22 cellular contexts compared by ENCODE assay signal in genomic region chr19:7639863-7640348, GRCh38. TPM values are rescaled to one million over a fixed set of nuclear protein-coding genes. Genes with fewer than 3 reads are reported as not detected.
A peak's percentile ranks its signal among the peaks of the same experiment; 100 is the strongest.
DNase-seq lines count a peak whose midpoint lies in the region; FAIRE-seq and TF ChIP-seq lines count a peak whose summit lies in the region.
"Had no signal": no experiment of that assay in that cellular context is flagged by ENCODE, and none has a peak within 500 bp of the region (broad histone marks: within the 10 kb centered on the region; RNA-seq: fewer than 3 reads in every experiment).

No MANE protein-coding gene starts in this region.

- H2BK5ac ChIP-seq in mesenchymal stem cell (ENCODE audit: low read depth, low read length, poor library complexity, severe bottlenecking): no peak overlapping the region

- H3K4me1 ChIP-seq in CD8-positive, alpha-beta memory T cell (ENCODE audit: insufficient read depth, low read length): peaks cover 30% of the 10 kb centered on the region
- H3K4me1 ChIP-seq in HEK293 (ENCODE audit: control insufficient read depth, insufficient read depth, low read length) (no peaks in the 10 kb centered on the region), mesenchymal stem cell (ENCODE audit: control insufficient read depth, insufficient read depth, low read depth, low read length) (peaks cover 20% of the 10 kb centered on the region), A673 (ENCODE audit: insufficient read depth, low read length, poor library complexity, severe bottlenecking) (peaks cover 9% of the 10 kb centered on the region)
- H3K4me1 ChIP-seq: BE2C, breast epithelium had no signal

- no peaks in the 10 kb centered on the region for H3K27me3 ChIP-seq in CD8-positive, alpha-beta memory T cell (ENCODE audit: insufficient read depth, low read length, poor library complexity, severe bottlenecking)
- peaks cover 0 to 41% of the 10 kb centered on the region in 2 experiments for H3K27me3 ChIP-seq in mesenchymal stem cell (ENCODE audit: control insufficient read depth in 1 of 2, insufficient read depth in 1 of 2, low read length in 2 of 2)
- H3K27me3 ChIP-seq in A673 (replicated peaks; ENCODE audit: insufficient read depth, low read depth, low read length, poor library complexity): no peaks in the 10 kb centered on the region
- H3K27me3 ChIP-seq: breast epithelium had no signal

- POLR2A ChIA-PET in CD8-positive, alpha-beta memory T cell (lab: Charles Lee): no interaction called here
- POLR2A ChIA-PET in HEK293 (lab: Yijun Ruan, JAX) (no interaction called here), A673 (lab: Charles Lee; ENCODE audit: low non-redundant PET) (no interaction called here)

- no peak overlapping the region for H3K4me3 ChIP-seq in CD8-positive, alpha-beta memory T cell (ENCODE audit: low read length)
- H3K4me3 ChIP-seq in HEK293 (ENCODE audit: low read depth, low read length) (no peak overlapping the region), mesenchymal stem cell (ENCODE audit: insufficient read depth in 1 of 2, low read depth in 1 of 2, low read length in 2 of 2) (no peak overlapping the region), A673 (ENCODE audit: low read depth, low read length, poor library complexity, severe bottlenecking) (no peak overlapping the region)
- H3K4me3 ChIP-seq: breast epithelium had no signal

- H3K9ac ChIP-seq in mesenchymal stem cell (ENCODE audit: low read length): no peak overlapping the region

- H3K36me3 ChIP-seq in CD8-positive, alpha-beta memory T cell (ENCODE audit: insufficient read depth, low read length): no peaks in the 10 kb centered on the region
- H3K36me3 ChIP-seq in HEK293 (ENCODE audit: control insufficient read depth in 2 of 2, insufficient read depth in 1 of 2, low read length in 2 of 2) (peaks cover 7 to 17% of the 10 kb centered on the region in 2 experiments; a peak in 2 of 3 replicates), mesenchymal stem cell (ENCODE audit: control insufficient read depth in 1 of 2, insufficient read depth in 2 of 2, low read depth in 1 of 2, low read length in 2 of 2) (peaks cover 0 to 49% of the 10 kb centered on the region in 2 experiments), A673 (ENCODE audit: insufficient read depth, low read length, poor library complexity, severe bottlenecking) (no peaks in the 10 kb centered on the region)
- H3K36me3 ChIP-seq: BE2C, breast epithelium had no signal

- no peak overlapping the region for H2AFZ ChIP-seq in mesenchymal stem cell (ENCODE audit: low read depth, low read length)

- H3K36me3 Mint-ChIP-seq in CD8-positive, alpha-beta memory T cell: peaks cover 0 to 34% (median 7%) of the 10 kb centered on the region in 3 donors

- H3K27ac ChIP-seq in CD8-positive, alpha-beta memory T cell (ENCODE audit: low read depth, low read length): no peak overlapping the region
- H3K27ac ChIP-seq in HEK293 (ENCODE audit: extremely low read depth, low read depth, low read length) (no peak overlapping the region), mesenchymal stem cell (ENCODE audit: low read length, poor library complexity, severe bottlenecking) (no peak overlapping the region), A673 (ENCODE audit: low read depth, low read length, poor library complexity, severe bottlenecking) (no peak overlapping the region)
- H3K27ac ChIP-seq: breast epithelium, VCaP had no signal

- H3K4ac ChIP-seq in mesenchymal stem cell (ENCODE audit: low read depth in 1 of 2, low read length in 2 of 2): no peak overlapping the region

- intact Hi-C loops in A673 (cut with micrococcal nuclease; ENCODE audit: unreplicated experiment): no loop called here

- H2BK12ac ChIP-seq in mesenchymal stem cell (ENCODE audit: low read length in 2 of 2): no peak overlapping the region

- TF ChIP-seq CTCF in HEK293 (tag by site-specific recombination; IDR thresholded peaks at IDR 0.05): no peak
- TF ChIP-seq CTCF in A673 (conservative IDR thresholded peaks at IDR 0.05; ENCODE audit: low read depth, low read length): no peak
- no peak for TF ChIP-seq CTCF in D721Med (IDR thresholded peaks at IDR 0.05; ENCODE audit: insufficient read depth, missing control alignments)

- H3K4me2 ChIP-seq in mesenchymal stem cell (ENCODE audit: low read length, poor library complexity, severe bottlenecking): no peak overlapping the region

- no peak overlapping the region for H2AK5ac ChIP-seq in mesenchymal stem cell (ENCODE audit: low read length, severe bottlenecking)

- no peak overlapping the region for H4K8ac ChIP-seq in mesenchymal stem cell (ENCODE audit: low read length)

- H3K27me3 Mint-ChIP-seq in CD8-positive, alpha-beta memory T cell: no peaks in the 10 kb centered on the region
- H3K27me3 Mint-ChIP-seq: dendritic cell treated with granulocyte-macrophage colony-stimulating factor and Interleukin-4, amounts not matched to agents 40 ng/mL and 50 ng/mL, for 4 days had no signal

- H3K4me3 Mint-ChIP-seq in CD8-positive, alpha-beta memory T cell: peak overlapping the region in 5 of 7 donors; percentile 13 to 89 (median 50)
- H3K4me3 Mint-ChIP-seq: dendritic cell treated with granulocyte-macrophage colony-stimulating factor and Interleukin-4, amounts not matched to agents 40 ng/mL and 50 ng/mL, for 4 days had no signal

- no peak overlapping the region for H3K18ac ChIP-seq in mesenchymal stem cell (ENCODE audit: low read depth in 1 of 2, low read length in 2 of 2)

- H3K9me3 ChIP-seq in CD8-positive, alpha-beta memory T cell (ENCODE audit: low read length): no peaks in the 10 kb centered on the region
- H3K9me3 ChIP-seq in HEK293 (ENCODE audit: control insufficient read depth, insufficient read depth, low read depth, low read length) (no peaks in the 10 kb centered on the region), mesenchymal stem cell (ENCODE audit: control insufficient read depth, low read length) (no peaks in the 10 kb centered on the region), A673 (ENCODE audit: low read depth, low read length, poor library complexity, severe bottlenecking) (no peaks in the 10 kb centered on the region)
- H3K9me3 ChIP-seq: BE2C, breast epithelium had no signal

- H3K4me1 Mint-ChIP-seq in CD8-positive, alpha-beta memory T cell: peaks cover 27 to 48% (median 28%) of the 10 kb centered on the region in 3 donors

- 92% methylated on average over 13 of the region's 13 CpGs for WGBS in mesenchymal stem cell

- no peak for FAIRE-seq in D721Med (lab: Jason Lieb, UNC)
- FAIRE-seq: frontal cortex had no signal

- no peak overlapping the region for H3K23ac ChIP-seq in mesenchymal stem cell (ENCODE audit: low read length in 2 of 2)

- CTCF ChIA-PET in CD8-positive, alpha-beta memory T cell (lab: Charles Lee): no interaction called here
- CTCF ChIA-PET in HEK293 (lab: Yijun Ruan, JAX): no interaction called here
- CTCF ChIA-PET in A673 (lab: Charles Lee): no interaction called here

- no peaks in the 10 kb centered on the region for H3K9me3 Mint-ChIP-seq in CD8-positive, alpha-beta memory T cell
- H3K9me3 Mint-ChIP-seq: dendritic cell treated with granulocyte-macrophage colony-stimulating factor and Interleukin-4, amounts not matched to agents 40 ng/mL and 50 ng/mL, for 4 days; stimulated activated effector memory CD8-positive, alpha-beta T cell treated with anti-CD3 and anti-CD28 coated beads, Interleukin-12 subunit alpha, Interleukin-12 subunit beta, amount 100 ng/mL, for 72 hours had no signal

- peaks cover 14% of the 10 kb centered on the region for H3K79me1 ChIP-seq in mesenchymal stem cell (replicated peaks; ENCODE audit: low read length, poor library complexity, severe bottlenecking)

- no peak overlapping the region for H3K14ac ChIP-seq in mesenchymal stem cell (ENCODE audit: low read length in 2 of 2)

- no TSS peak for BruUV-seq in A673 (replicated peaks; lab: Mats Ljungman, UMichigan)

- no peak overlapping the region for H2BK15ac ChIP-seq in mesenchymal stem cell (ENCODE audit: low read depth, poor library complexity, severe bottlenecking)

- H4K91ac ChIP-seq in mesenchymal stem cell (ENCODE audit: low read length): peak overlapping the region; percentile 9

- no peak overlapping the region for H2BK120ac ChIP-seq in mesenchymal stem cell (ENCODE audit: low read depth, low read length)

- no peak for DNase-seq in CD8-positive, alpha-beta memory T cell
- DNase-seq in mesenchymal stem cell: no peak
- DNase-seq in NCI-H187 treated with DMSO at 0.1 percent for 48 hours (lab: John Stamatoyannopoulos, UW): no peak
- DNase-seq in A673 (ENCODE audit: low spot score): no peak
- DNase-seq in D721Med (ENCODE audit: insufficient read length, low spot score): no peak
- DNase-seq: activated CD4-positive, alpha-beta T cell treated with anti-CD3 and anti-CD28 coated beads, Interleukin-2, amount 50 U/mL, for 4 hours; BE2C; DMS 273 treated with DMSO at 0.1 percent for 48 hours; erythroblast; GDM1; midbrain; NCI-H1048; NCI-H2081 treated with DMSO at 0.1 percent for 48 hours; NCI-H510A treated with DMSO at 0.1 percent for 48 hours; occipital lobe; stimulated activated CD4-positive, alpha-beta T cell treated with anti-CD3 and anti-CD28 coated beads, Interleukin-15, amount 100 ng/mL, for 24 hours had no signal

- peak overlapping the region in 5 of 8 donors; percentile 2 to 95 (median 52) for H3K27ac Mint-ChIP-seq in CD8-positive, alpha-beta memory T cell

TF ChIP-seq in HEK293, 187 proteins besides CTCF, POLR2A, EP300 and RAD21 (continues in another document):
- TF ChIP-seq ZNF785 (tag by site-specific recombination; IDR thresholded peaks at IDR 0.05): 0 out of 2 replicates have a peak, but pooled peaks have one; percentile 50

RNA-seq across cellular contexts. Expression of gene STXBP2, which starts 3.0 kb away (rescaled TPM):
- total RNA-seq in CD8-positive, alpha-beta memory T cell: 10 to 100 TPM; 80.1 to 80.5 TPM
- polyA plus RNA-seq in CD8-positive, alpha-beta memory T cell: 75.2 TPM
- 21.9 TPM for polyA plus RNA-seq in mesenchymal stem cell (2013, experiment 1 of 2)
- polyA plus RNA-seq in mesenchymal stem cell (2013, experiment 2 of 2): 19.8 TPM
- 49.8 and 60.0 TPM in 2 replicates for total RNA-seq in A673 (2021)

RNA-seq across cellular contexts. Expression of gene PCP2, which starts 6.4 kb away (rescaled TPM):
- under 1 TPM; 0.48 to 0.91 TPM for total RNA-seq in CD8-positive, alpha-beta memory T cell
- polyA plus RNA-seq in CD8-positive, alpha-beta memory T cell: not detected
- 0.36 TPM for polyA plus RNA-seq in mesenchymal stem cell (2013, experiment 1 of 2)
- polyA plus RNA-seq in mesenchymal stem cell (2013, experiment 2 of 2): not detected
- not detected in 2 replicates for total RNA-seq in A673 (2021)
- total RNA-seq: frontal cortex, occipital lobe had no signal

RNA-seq across cellular contexts. Expression of gene PET100, which starts 10.3 kb away (rescaled TPM):
- 100 to 1,000 TPM; 110 TPM for total RNA-seq in CD8-positive, alpha-beta memory T cell
- polyA plus RNA-seq in CD8-positive, alpha-beta memory T cell: 297 TPM
- 332 TPM for polyA plus RNA-seq in mesenchymal stem cell (2013, experiment 1 of 2)
- polyA plus RNA-seq in mesenchymal stem cell (2013, experiment 2 of 2): 334 TPM
- total RNA-seq in A673 (2021): 129 and 130 TPM in 2 replicates

RNA-seq across cellular contexts. Expression of gene XAB2, which starts 10.6 kb away (rescaled TPM):
- 10 to 100 TPM; 46.0 to 47.6 TPM for total RNA-seq in CD8-positive, alpha-beta memory T cell
- 8.8 TPM for polyA plus RNA-seq in CD8-positive, alpha-beta memory T cell
- polyA plus RNA-seq in mesenchymal stem cell (2013, experiment 1 of 2): 12.8 TPM
- 12.9 TPM for polyA plus RNA-seq in mesenchymal stem cell (2013, experiment 2 of 2)
- 46.8 and 50.4 TPM in 2 replicates for total RNA-seq in A673 (2021)

RNA-seq across cellular contexts. Expression of gene RETN, which starts 28.9 kb away (rescaled TPM):
- total RNA-seq in CD8-positive, alpha-beta memory T cell: not detected
- polyA plus RNA-seq in CD8-positive, alpha-beta memory T cell: 1.2 TPM
- not detected for polyA plus RNA-seq in mesenchymal stem cell (2013, experiment 1 of 2)
- polyA plus RNA-seq in mesenchymal stem cell (2013, experiment 2 of 2): not detected
- total RNA-seq in A673 (2021): not detected in 2 replicates
- total RNA-seq: breast epithelium, frontal cortex had no signal
